In genomic region chr1:204087893-204088528, GRCh38 we compare ENCODE assay signal across 10 cellular contexts. TPM values are rescaled to one million over a fixed set of nuclear protein-coding genes. Genes with fewer than 3 reads are reported as not detected.
DNase-seq lines count a peak whose midpoint lies in the region; ATAC-seq, FAIRE-seq and TF ChIP-seq lines count a peak whose summit lies in the region.
"Had no signal": no experiment of that assay in that cellular context is flagged by ENCODE, and none has a peak within 500 bp of the region (broad histone marks: within the 10 kb centered on the region; RNA-seq: fewer than 3 reads in every experiment).

No MANE protein-coding gene starts in this region.

- no peak for FAIRE-seq in kidney (lab: Jason Lieb, UNC)

- peak; percentile 29 for DNase-seq in G401 (ENCODE audit: low spot score)
- no peak for DNase-seq in adipocyte (ENCODE audit: low read depth)
- DNase-seq in kidney: no peak
- no peak for DNase-seq in foreskin keratinocyte
- DNase-seq: NCI-H146 had no signal

- TF ChIP-seq CTCF in kidney (IDR thresholded peaks at IDR 0.05; ENCODE audit: borderline replicate concordance, extremely low read depth, insufficient read depth): no peak
- no peak for TF ChIP-seq CTCF in foreskin keratinocyte (conservative IDR thresholded peaks at IDR 0.05)

- H3K36me3 ChIP-seq in adipocyte (ENCODE audit: control insufficient read depth, insufficient read depth, low read length, severe bottlenecking) (no peaks in the 10 kb centered on the region), kidney (ENCODE audit: control insufficient read depth in 1 of 2, insufficient read depth in 2 of 2, low read length in 2 of 2) (no peaks in the 10 kb centered on the region), rectal smooth muscle tissue (ENCODE audit: control insufficient read depth, insufficient read depth, low read length) (no peaks in the 10 kb centered on the region)

- in situ Hi-C loops in G401 (cut with HindIII; ENCODE audit: low sequenced_read_pairs): no loop called here

- H3K4me1 ChIP-seq in adipocyte (ENCODE audit: control insufficient read depth, insufficient read depth, low read length): peaks cover 32% of the 10 kb centered on the region
- H3K4me1 ChIP-seq in kidney (ENCODE audit: control insufficient read depth in 1 of 2, insufficient read depth in 1 of 2, low read depth in 1 of 2, low read length in 2 of 2): peaks cover 72 to 75% of the 10 kb centered on the region in 2 donors
- peaks cover 40% of the 10 kb centered on the region for H3K4me1 ChIP-seq in rectal smooth muscle tissue (ENCODE audit: control insufficient read depth, insufficient read depth, low read length)
- peaks cover 18% of the 10 kb centered on the region for H3K4me1 ChIP-seq in foreskin keratinocyte

- H3K4me3 ChIP-seq in adipocyte (ENCODE audit: low read length) (peak overlapping the region; percentile 70), kidney (ENCODE audit: low read length in 2 of 2) (peak overlapping the region; percentile 20 to 27), rectal smooth muscle tissue (ENCODE audit: low read length) (peak overlapping the region; percentile 44)

- ATAC-seq in foreskin keratinocyte (no peak), HG02973 (IDR thresholded peaks at IDR 0.05; ENCODE audit: unreplicated experiment) (no peak), HG03108 (IDR thresholded peaks at IDR 0.05; ENCODE audit: unreplicated experiment) (no peak), esophagus mucosa (no peak)
- ATAC-seq: activated T-helper 17 cell treated with anti-CD3 and anti-CD28 coated beads, Interleukin-2, amount 50 U/mL, for 72 hours had no signal

- H3K9ac ChIP-seq in adipocyte (ENCODE audit: low read length) (peak overlapping the region; percentile 88), kidney (ENCODE audit: low read length in 2 of 2) (peak overlapping the region in 1 of 2 donors; percentile 78), rectal smooth muscle tissue (ENCODE audit: low read length) (no peak overlapping the region)

- no peaks in the 10 kb centered on the region for H3K27me3 ChIP-seq in adipocyte (replicated peaks; ENCODE audit: control insufficient read depth, insufficient read depth, low read length)
- H3K27me3 ChIP-seq in rectal smooth muscle tissue (ENCODE audit: control insufficient read depth, insufficient read depth, low read length): no peaks in the 10 kb centered on the region
- no peaks in the 10 kb centered on the region for H3K27me3 ChIP-seq in foreskin keratinocyte

- H3K9me3 ChIP-seq in adipocyte (ENCODE audit: control insufficient read depth, low read length): no peaks in the 10 kb centered on the region
- no peaks in the 10 kb centered on the region for H3K9me3 ChIP-seq in kidney (ENCODE audit: control insufficient read depth in 1 of 2, low read length in 2 of 2)

- intact Hi-C loops in kidney (cut with DNase I): no loop called here

- peak overlapping the region; percentile 38 to 71 for H3K27ac ChIP-seq in kidney (ENCODE audit: low read depth in 2 of 2, low read length in 2 of 2)
- H3K27ac ChIP-seq in rectal smooth muscle tissue (ENCODE audit: low read depth, low read length): peak overlapping the region; percentile 98
- H3K27ac ChIP-seq in foreskin keratinocyte: no peak overlapping the region

RNA-seq across cellular contexts. Expression of gene SOX13, which starts 15.1 kb away (rescaled TPM):
- total RNA-seq in G401 (2014; rRNA removed; shearing (Covaris generic)): 0.06 TPM in 1 of 2 replicates, not detected in the other
- total RNA-seq in kidney (55.2 TPM), foreskin keratinocyte (9.5 and 10.6 TPM in 2 replicates), esophagus mucosa (10.4 TPM)
- polyA plus RNA-seq in kidney (ENCODE audit: insufficient read depth, low read depth, low replicate concordance) (23.9 TPM), foreskin keratinocyte (7.1 and 7.7 TPM in 2 replicates)
